ENCODE assay signal across 8 cellular contexts in the genomic region with DNA sequence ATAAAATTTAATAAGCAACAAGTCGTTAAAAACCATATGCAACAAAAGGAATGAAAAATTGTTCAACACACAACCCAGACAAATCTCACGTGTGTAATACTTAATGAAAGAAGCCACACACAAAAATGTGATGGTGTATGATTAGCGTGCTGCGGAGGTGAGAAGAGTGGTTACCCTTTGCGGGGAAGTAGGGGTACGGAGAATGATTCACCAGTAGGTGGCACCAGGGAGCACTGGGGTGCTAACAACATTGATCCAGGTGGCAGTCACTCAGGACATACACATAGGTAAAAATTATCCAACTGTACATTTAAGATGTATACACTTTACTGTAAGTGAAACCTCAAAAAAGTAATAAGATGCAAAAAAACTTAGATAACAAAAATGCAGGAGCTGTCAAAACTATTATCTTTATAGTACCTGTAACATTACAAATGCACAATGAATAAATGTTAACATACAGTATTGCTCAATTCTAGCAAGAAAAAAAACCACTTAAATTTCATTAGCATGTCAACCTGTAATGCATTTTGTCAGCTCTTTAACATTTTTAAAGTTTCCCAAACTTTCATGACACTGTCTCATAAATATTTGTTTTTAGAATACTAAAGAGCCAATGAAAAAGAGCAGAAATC. TPM values are rescaled to one million over a fixed set of nuclear protein-coding genes. Genes with fewer than 3 reads are reported as not detected.
DNase-seq lines count a peak whose midpoint lies in the region; ATAC-seq, FAIRE-seq and TF ChIP-seq lines count a peak whose summit lies in the region.

No MANE protein-coding gene starts in this region.

- whole genome bisulfite sequencing in mesendoderm (ENCODE audit: extremely low coverage, insufficient coverage, low lambda C conversion rate) = no CpG with 5 or more reads among the region's 6 CpGs
- 47 to 65% (median 57%) methylated on average over 6 of the region's 6 CpGs for WGBS in stomach, 5 donors

- in situ Hi-C loops in SK-MEL-5 (cut with HindIII; ENCODE audit: low pct_unique_long_range_greater_than_20kb, low sequenced_read_pairs) = no loop called here

- intact Hi-C loops in stomach (cut with DNase I; ENCODE audit: low total_unique reads) (no loop called here), posterior cingulate gyrus (cut with DNase I) (no loop called here)

- no peak overlapping the region for H2BK15ac ChIP-seq in mesendoderm (replicated peaks; ENCODE audit: low read depth)

- H3K79me1 ChIP-seq in mesendoderm (ENCODE audit: low read length) = no peaks in the 10 kb centered on the region

- no peak overlapping the region for H3K18ac ChIP-seq in mesendoderm (ENCODE audit: low read length)

- no peaks in the 10 kb centered on the region for H3K36me3 ChIP-seq in astrocyte (ENCODE audit: insufficient read depth, low read length)
- no peaks in the 10 kb centered on the region for H3K36me3 ChIP-seq in mesendoderm (ENCODE audit: control insufficient read depth, insufficient read depth, low read length)
- H3K36me3 ChIP-seq in stomach = no peaks in the 10 kb centered on the region

- H2AFZ ChIP-seq in astrocyte (ENCODE audit: low read depth, low read length) = no peak overlapping the region

- H3K27me3 ChIP-seq in astrocyte (ENCODE audit: insufficient read depth, low read length) (peaks cover 5% of the 10 kb centered on the region), mesendoderm (ENCODE audit: insufficient read depth, low read length, poor library complexity) (peaks cover 2% of the 10 kb centered on the region), stomach (no peaks in the 10 kb centered on the region)

- TF ChIP-seq POLR2A in stomach (IDR thresholded peaks at IDR 0.05) = no peak

- H2BK5ac ChIP-seq in mesendoderm (ENCODE audit: low read length) = no peak overlapping the region

- DNase-seq in SK-MEL-5 (ENCODE audit: low read depth, low spot score) = peak; percentile 51
- no peak for DNase-seq in astrocyte (ENCODE audit: low read depth)
- DNase-seq in mesendoderm = peak; percentile 30
- DNase-seq in stomach = peak; percentile 76
- DNase-seq in posterior cingulate gyrus = no peak

- H3K9me3 ChIP-seq in astrocyte (ENCODE audit: insufficient read depth, low read depth, low read length) (peaks cover 2% of the 10 kb centered on the region), stomach (peaks cover 0 to 7% (median 3%) of the 10 kb centered on the region in 4 donors)

- H3K56ac ChIP-seq in mesendoderm (ENCODE audit: low read length) = no peak overlapping the region

- no peak for TF ChIP-seq EP300 in stomach (IDR thresholded peaks at IDR 0.05)

- H3K36me3 Mint-ChIP-seq in astrocyte (ENCODE audit: low read depth, unreplicated experiment) = peaks cover 4% of the 10 kb centered on the region

- no peak for ATAC-seq in GM18511 (IDR thresholded peaks at IDR 0.05; ENCODE audit: unreplicated experiment)
- ATAC-seq in GM21619 (IDR thresholded peaks at IDR 0.05; ENCODE audit: unreplicated experiment) = no peak

- H3K4me1 ChIP-seq in astrocyte (ENCODE audit: insufficient read depth, low read length) = no peaks in the 10 kb centered on the region
- H3K4me1 ChIP-seq in mesendoderm (ENCODE audit: control insufficient read depth, low read depth, low read length) = no peaks in the 10 kb centered on the region
- peaks cover 0 to 14% (median 9%) of the 10 kb centered on the region in 4 donors for H3K4me1 ChIP-seq in stomach

- no peak overlapping the region for H4K5ac ChIP-seq in mesendoderm (ENCODE audit: low read length)

- no peak overlapping the region for H3K23ac ChIP-seq in mesendoderm (ENCODE audit: low read length)

- H4K20me1 ChIP-seq in astrocyte (ENCODE audit: insufficient read depth, low read length) = no peaks in the 10 kb centered on the region

- peaks cover 19% of the 10 kb centered on the region for H3K9me3 Mint-ChIP-seq in astrocyte (ENCODE audit: unreplicated experiment)

- H2BK120ac ChIP-seq in mesendoderm (ENCODE audit: low read depth, low read length) = no peak overlapping the region

- FAIRE-seq in astrocyte (lab: Jason Lieb, UNC) = no peak

- TF ChIP-seq CTCF in GM12875 (IDR thresholded peaks at IDR 0.05; ENCODE audit: borderline replicate concordance, insufficient read depth, low read depth, low read length) (peak; percentile 66), astrocyte (IDR thresholded peaks at IDR 0.05; ENCODE audit: insufficient read depth, low read depth, low read length) (peak; percentile 34), stomach (IDR thresholded peaks at IDR 0.05) (peak in 5 of 7 experiments; percentile 30 to 68 (median 56))

- H3K4me3 Mint-ChIP-seq in astrocyte (ENCODE audit: unreplicated experiment) = no peak overlapping the region

- H3K9ac ChIP-seq in astrocyte (ENCODE audit: low read length) = no peak overlapping the region
- H3K9ac ChIP-seq in mesendoderm (ENCODE audit: low read length) = no peak overlapping the region

- no peak overlapping the region for H3K4ac ChIP-seq in mesendoderm (ENCODE audit: low read depth, low read length)

- no peak overlapping the region for H3K4me2 ChIP-seq in astrocyte (ENCODE audit: low read length)
- H3K4me2 ChIP-seq in mesendoderm (ENCODE audit: low read length) = no peak overlapping the region

- no peak overlapping the region for H4K8ac ChIP-seq in mesendoderm (ENCODE audit: low read depth, low read length)

- H3K79me2 ChIP-seq in astrocyte (ENCODE audit: insufficient read depth, low read length) = no peaks in the 10 kb centered on the region
- H3K79me2 ChIP-seq in mesendoderm (ENCODE audit: control insufficient read depth, insufficient read depth, low read length) = no peaks in the 10 kb centered on the region

- no peaks in the 10 kb centered on the region for H3K27me3 Mint-ChIP-seq in astrocyte (ENCODE audit: low read depth, unreplicated experiment)

- H3K4me1 Mint-ChIP-seq in astrocyte (ENCODE audit: low read depth, unreplicated experiment) = peaks cover 2% of the 10 kb centered on the region

- H3K4me3 ChIP-seq in GM12875 (ENCODE audit: low read depth, low read length) (no peak overlapping the region), astrocyte (ENCODE audit: insufficient read depth, low read depth, low read length) (no peak overlapping the region), mesendoderm (ENCODE audit: low read length) (no peak overlapping the region), stomach (no peak overlapping the region)

- H2AK5ac ChIP-seq in mesendoderm (ENCODE audit: low read length) = no peak overlapping the region

- no peak overlapping the region for H3K27ac ChIP-seq in astrocyte (ENCODE audit: low read depth, low read length)
- H3K27ac ChIP-seq in mesendoderm (ENCODE audit: low read depth, low read length) = no peak overlapping the region
- H3K27ac ChIP-seq in stomach = no peak overlapping the region

- H3K27ac Mint-ChIP-seq in astrocyte (ENCODE audit: unreplicated experiment) = no peak overlapping the region

RNA-seq across cellular contexts. Expression of gene TMCC3, which starts 46.8 kb away (rescaled TPM):
- total RNA-seq in SK-MEL-5 (2014; rRNA removed; shearing (Covaris generic)) = 3.1 TPM in 2 replicates
- 1.7 and 3.3 TPM in 2 replicates for polyA plus RNA-seq in SK-MEL-5 (2015; cell fraction: cytosol; rRNA removed)
- 1.0 and 4.2 TPM in 2 replicates for polyA plus RNA-seq in SK-MEL-5 (2015; cell fraction: nucleus; rRNA removed)
- total RNA-seq in astrocyte (2.8 and 3.5 TPM in 2 replicates), stomach (10 to 100 TPM in 2 of 5 donors, 1 to 10 TPM in 2, under 1 TPM in 1; 0.58 to 14.3 (median 9.0) TPM)
- polyA plus RNA-seq in mesendoderm (2013, experiment 1 of 2) = 0.53 TPM
- 0.67 TPM for polyA plus RNA-seq in mesendoderm (2013, experiment 2 of 2)
- 1 to 10 TPM; 2.1 to 4.3 (median 2.1) TPM for polyA plus RNA-seq in stomach

Comparison
In these comparisons a context has a peak if more than half of its experiments do, and no peak if none do; other contexts are left out.
1. DNase-seq: peak in SK-MEL-5 (single experiment), mesendoderm (single experiment) and stomach (single experiment); none in astrocyte (single experiment) and posterior cingulate gyrus (0 of 10).
2. Peak in every context shown above with its lines, with median percentiles within 50 percentile points of each other: CTCF ChIP-seq.